ENCODE assay signal across 1 cellular context in the genomic region with DNA sequence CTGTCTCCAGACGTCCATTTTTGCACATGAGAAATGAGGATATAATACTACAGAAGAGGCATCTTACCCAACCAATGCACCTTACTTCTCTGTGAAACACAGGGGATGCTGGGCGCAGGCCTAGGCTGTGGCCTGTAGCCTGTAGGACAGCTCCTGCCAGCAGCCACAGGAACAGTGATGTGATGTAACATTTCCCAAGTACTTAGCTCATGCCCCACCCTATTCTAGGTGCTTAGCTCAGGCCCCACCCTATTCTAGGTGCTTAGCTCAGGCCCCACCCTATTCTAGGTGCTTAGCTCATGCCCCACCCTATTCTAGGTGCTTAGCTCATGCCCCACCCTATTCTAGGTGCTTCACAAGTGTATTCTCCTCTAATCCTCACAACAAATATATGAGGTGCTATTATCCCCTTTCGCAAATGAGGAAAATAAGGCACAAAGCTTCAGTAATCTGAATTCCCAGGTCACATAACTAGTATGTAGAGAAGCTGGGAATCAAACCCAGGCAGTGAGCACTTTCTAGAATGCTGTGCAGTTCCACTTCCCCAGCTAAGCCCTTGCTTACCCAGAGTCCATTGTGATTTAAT.
TF ChIP-seq lines count a peak whose summit lies in the region.

No MANE protein-coding gene starts in this region.

TF ChIP-seq in HCT116, 20 proteins besides CTCF, POLR2A, EP300 and RAD21:
- peak; percentile 33; the same call in 1 of the 2 replicates for TF ChIP-seq POLR2AphosphoS5 (IDR thresholded peaks at IDR 0.05; ENCODE audit: low read depth, low read length)
- TF ChIP-seq, protein P1, sequence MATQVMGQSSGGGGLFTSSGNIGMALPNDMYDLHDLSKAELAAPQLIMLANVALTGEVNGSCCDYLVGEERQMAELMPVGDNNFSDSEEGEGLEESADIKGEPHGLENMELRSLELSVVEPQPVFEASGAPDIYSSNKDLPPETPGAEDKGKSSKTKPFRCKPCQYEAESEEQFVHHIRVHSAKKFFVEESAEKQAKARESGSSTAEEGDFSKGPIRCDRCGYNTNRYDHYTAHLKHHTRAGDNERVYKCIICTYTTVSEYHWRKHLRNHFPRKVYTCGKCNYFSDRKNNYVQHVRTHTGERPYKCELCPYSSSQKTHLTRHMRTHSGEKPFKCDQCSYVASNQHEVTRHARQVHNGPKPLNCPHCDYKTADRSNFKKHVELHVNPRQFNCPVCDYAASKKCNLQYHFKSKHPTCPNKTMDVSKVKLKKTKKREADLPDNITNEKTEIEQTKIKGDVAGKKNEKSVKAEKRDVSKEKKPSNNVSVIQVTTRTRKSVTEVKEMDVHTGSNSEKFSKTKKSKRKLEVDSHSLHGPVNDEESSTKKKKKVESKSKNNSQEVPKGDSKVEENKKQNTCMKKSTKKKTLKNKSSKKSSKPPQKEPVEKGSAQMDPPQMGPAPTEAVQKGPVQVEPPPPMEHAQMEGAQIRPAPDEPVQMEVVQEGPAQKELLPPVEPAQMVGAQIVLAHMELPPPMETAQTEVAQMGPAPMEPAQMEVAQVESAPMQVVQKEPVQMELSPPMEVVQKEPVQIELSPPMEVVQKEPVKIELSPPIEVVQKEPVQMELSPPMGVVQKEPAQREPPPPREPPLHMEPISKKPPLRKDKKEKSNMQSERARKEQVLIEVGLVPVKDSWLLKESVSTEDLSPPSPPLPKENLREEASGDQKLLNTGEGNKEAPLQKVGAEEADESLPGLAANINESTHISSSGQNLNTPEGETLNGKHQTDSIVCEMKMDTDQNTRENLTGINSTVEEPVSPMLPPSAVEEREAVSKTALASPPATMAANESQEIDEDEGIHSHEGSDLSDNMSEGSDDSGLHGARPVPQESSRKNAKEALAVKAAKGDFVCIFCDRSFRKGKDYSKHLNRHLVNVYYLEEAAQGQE (IDR thresholded peaks at IDR 0.05; ENCODE audit: low read depth): no peak
